8 cellular contexts compared by ENCODE assay signal in the genomic region with DNA sequence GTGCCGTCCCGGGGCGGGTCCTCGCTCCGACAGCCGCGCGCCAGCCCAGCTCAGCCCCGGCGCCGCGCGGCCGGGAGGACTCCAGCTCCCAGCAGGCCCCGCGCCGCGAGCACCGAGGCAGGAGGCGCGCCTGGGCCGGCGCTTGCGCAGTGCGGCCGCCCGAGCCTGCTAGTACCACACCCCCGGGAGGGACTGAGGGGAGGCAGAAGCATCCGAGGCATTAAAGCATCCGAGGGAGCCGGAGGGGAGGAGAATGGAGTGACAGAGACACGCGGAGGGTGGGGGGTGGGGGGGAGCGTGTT. TPM values are rescaled to one million over a fixed set of nuclear protein-coding genes. Genes with fewer than 3 reads are reported as not detected.
DNase-seq lines count a peak whose midpoint lies in the region; ATAC-seq and TF ChIP-seq lines count a peak whose summit lies in the region.

A gene (plus strand): TSS at position 205 of the 302 bp plus-strand sequence. CDS start 347 bp downstream, outside the sequence.

- ATAC-seq in CD8-positive, alpha-beta T cell: peak; percentile 81
- peak; percentile 79 for ATAC-seq in GM19468 (IDR thresholded peaks at IDR 0.05; ENCODE audit: extremely low read depth, unreplicated experiment)

- H3K27me3 Mint-ChIP-seq in CD8-positive, alpha-beta T cell (ENCODE audit: low read depth): no peaks in the 10 kb centered on the region

- H3K27me3 ChIP-seq in CD8-positive, alpha-beta T cell (ENCODE audit: insufficient read depth, low read length): no peaks in the 10 kb centered on the region
- H3K27me3 ChIP-seq in effector memory CD4-positive, alpha-beta T cell (replicated peaks; ENCODE audit: control insufficient read depth, insufficient read depth, low read length, poor library complexity, severe bottlenecking): no peaks in the 10 kb centered on the region

- no peaks in the 10 kb centered on the region for H3K9me3 Mint-ChIP-seq in CD8-positive, alpha-beta T cell

- intact Hi-C loops in CD8-positive, alpha-beta T cell (cut with DNase I, micrococcal nuclease): loop anchor here (1.0 to 10.0 kb wide), 13 partner anchors 29 to 665 kb away; a partner anchor contains a TSS

- POLR2A ChIA-PET in CD8-positive, alpha-beta T cell (lab: Charles Lee): interaction anchor here (0.5 to 3.4 kb wide), 14 partner anchors 18 to 665 kb away, joined by 3 to 20 read pairs (median 4); a partner anchor contains a TSS

- peaks cover 4% of the 10 kb centered on the region for H3K36me3 Mint-ChIP-seq in CD8-positive, alpha-beta T cell

- H3K4me3 Mint-ChIP-seq in CD8-positive, alpha-beta T cell: peak within 1 kb of the TSS; percentile 99

- peak; percentile 90 to 97 (median 94) for DNase-seq in CD8-positive, alpha-beta T cell
- DNase-seq in HS-5 (ENCODE audit: low read depth) (peak; percentile 80), NOMO-1 (lab: John Stamatoyannopoulos, UW; ENCODE audit: unreplicated experiment in 2 of 2) (peak; percentile 91 to 95), medulla oblongata (ENCODE audit: extremely low spot score) (peak; percentile 98)
- DNase-seq in activated CD8-positive, alpha-beta memory T cell treated with anti-CD3 and anti-CD28 coated beads for 4 hours (ENCODE audit: low read depth in 2 of 2): peak; percentile 86 to 91
- DNase-seq in effector memory CD4-positive, alpha-beta T cell: peak; percentile 94 to 95 (median 94)
- DNase-seq in stimulated activated CD8-positive, alpha-beta memory T cell treated with anti-CD3 and anti-CD28 coated beads, Interleukin-12 subunit alpha, Interleukin-12 subunit beta, amount 100 ng/mL, for 1 hour (ENCODE audit: low read depth): peak; percentile 89

- peaks cover 36% of the 10 kb centered on the region for H3K4me1 ChIP-seq in CD8-positive, alpha-beta T cell (ENCODE audit: insufficient read depth, low read length)
- H3K4me1 ChIP-seq in effector memory CD4-positive, alpha-beta T cell (ENCODE audit: control insufficient read depth, insufficient read depth, low read length, poor library complexity, severe bottlenecking): peaks cover 17% of the 10 kb centered on the region

- peaks cover 44% of the 10 kb centered on the region for H3K4me1 Mint-ChIP-seq in CD8-positive, alpha-beta T cell (ENCODE audit: low read depth)

- H3K9me3 ChIP-seq in CD8-positive, alpha-beta T cell (ENCODE audit: low read length): no peaks in the 10 kb centered on the region
- H3K9me3 ChIP-seq in effector memory CD4-positive, alpha-beta T cell (ENCODE audit: control insufficient read depth, low read length): no peaks in the 10 kb centered on the region

- no peaks in the 10 kb centered on the region for H3K36me3 ChIP-seq in CD8-positive, alpha-beta T cell (ENCODE audit: insufficient read depth, low read length)
- H3K36me3 ChIP-seq in effector memory CD4-positive, alpha-beta T cell (ENCODE audit: control insufficient read depth, insufficient read depth, low read length): no peaks in the 10 kb centered on the region

- CTCF ChIA-PET in CD8-positive, alpha-beta T cell (lab: Charles Lee): interaction anchor here (0.7 to 4.8 kb wide), 27 partner anchors 9 to 387 kb away, joined by 3 to 86 read pairs (median 5); a partner anchor contains a TSS

- H3K27ac Mint-ChIP-seq in CD8-positive, alpha-beta T cell: peak within 1 kb of the TSS; percentile 95

- no peak for TF ChIP-seq CTCF in CD8-positive, alpha-beta T cell (IDR thresholded peaks at IDR 0.05)

- peak within 1 kb of the TSS; percentile 77 for H3K4me3 ChIP-seq in CD8-positive, alpha-beta T cell (ENCODE audit: low read depth, low read length)
- H3K4me3 ChIP-seq in effector memory CD4-positive, alpha-beta T cell (ENCODE audit: insufficient read depth, low read depth, low read length, poor library complexity, severe bottlenecking): peak within 1 kb of the TSS; percentile 95

- peak within 1 kb of the TSS; percentile 57 for H3K27ac ChIP-seq in CD8-positive, alpha-beta T cell (ENCODE audit: low read depth, low read length)
- peak within 1 kb of the TSS; percentile 85 for H3K27ac ChIP-seq in effector memory CD4-positive, alpha-beta T cell (ENCODE audit: insufficient read depth, low read length, poor library complexity, severe bottlenecking)

RNA-seq across cellular contexts. Expression of the gene that starts here (rescaled TPM):
- 10 to 100 TPM; 15.6 to 16.2 TPM for total RNA-seq in CD8-positive, alpha-beta T cell

Comparison
In these comparisons a context has a peak if more than half of its experiments do, and no peak if none do; other contexts are left out.
1. Peak in every context shown above with its lines: DNase-seq, ATAC-seq, H3K4me3 ChIP-seq and H3K27ac ChIP-seq.